In the genomic region with DNA sequence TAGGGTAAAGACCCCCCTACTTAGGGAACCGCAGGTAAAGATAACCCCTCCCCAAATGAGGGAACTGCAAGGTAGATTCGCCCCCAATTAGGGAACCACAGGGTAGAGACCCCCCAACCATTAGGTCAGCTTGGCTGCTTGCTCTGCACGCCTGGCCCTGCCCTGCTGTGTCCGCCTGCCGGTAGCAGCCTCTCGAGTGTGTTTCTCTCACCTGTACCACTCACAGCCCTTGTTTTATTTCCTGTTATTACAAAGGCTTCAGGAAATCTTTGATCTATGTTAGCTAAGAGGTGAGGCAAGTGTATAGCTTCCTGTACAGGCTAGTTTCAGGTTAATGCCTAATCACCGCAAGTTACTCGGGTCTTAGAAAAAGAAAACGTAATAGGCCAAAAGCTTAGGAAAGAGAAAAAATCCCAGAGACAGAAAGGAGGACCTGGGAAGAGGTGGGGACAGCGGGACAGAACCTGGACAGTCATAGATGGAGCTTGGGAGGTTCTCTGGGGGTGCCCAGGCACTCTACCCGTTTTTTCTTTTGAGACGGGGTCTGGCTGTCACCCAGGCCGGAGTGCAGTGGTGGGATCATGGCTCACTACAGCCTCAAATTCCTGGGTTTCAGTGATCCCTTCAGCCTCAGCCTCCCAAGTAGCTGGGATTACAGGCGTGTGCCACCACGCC, we compare ENCODE assay signal across 17 cellular contexts. TPM values are rescaled to one million over a fixed set of nuclear protein-coding genes. Genes with fewer than 3 reads are reported as not detected.
DNase-seq lines count a peak whose midpoint lies in the region; ATAC-seq, FAIRE-seq and TF ChIP-seq lines count a peak whose summit lies in the region.
"Had no signal": no experiment of that assay in that cellular context is flagged by ENCODE, and none has a peak within 500 bp of the region (broad histone marks: within the 10 kb centered on the region; RNA-seq: fewer than 3 reads in every experiment).

No MANE protein-coding gene starts in this region.

- no peak for FAIRE-seq in GM12891 (lab: Jason Lieb, UNC)
- FAIRE-seq: endothelial cell of umbilical vein, TTC549 had no signal

- H3K9me3 ChIP-seq in lung (ENCODE audit: control insufficient read depth in 2 of 2, insufficient read depth in 1 of 2, low read length in 1 of 2), result no peaks in the 10 kb centered on the region
- H3K9me3 ChIP-seq: prostate gland had no signal

- no peaks in the 10 kb centered on the region for H3K27me3 ChIP-seq in lung (ENCODE audit: control insufficient read depth, insufficient read depth)
- H3K27me3 ChIP-seq: hepatocyte had no signal

- H3K27ac ChIP-seq in lung (ENCODE audit: low read depth in 1 of 2, low read length in 1 of 2), result peak overlapping the region in 1 of 2 donors; percentile 44
- H3K27ac ChIP-seq: hepatocyte, prostate gland had no signal

- TF ChIP-seq POLR2A in GM12891 (IDR thresholded peaks at IDR 0.05; ENCODE audit: low read depth, low read length), result no peak

- ATAC-seq in lung (ENCODE audit: insufficient read depth, low FRiP score) (peak; percentile 63), HG03460 (IDR thresholded peaks at IDR 0.05; ENCODE audit: unreplicated experiment) (no peak), GM18867 (IDR thresholded peaks at IDR 0.05; ENCODE audit: unreplicated experiment) (no peak)
- ATAC-seq: PC-3 had no signal

- WGBS in lung, 2 donors, result 73 to 76% methylated on average over 15 of the region's 15 CpGs

- no peak for TF ChIP-seq CTCF in lung (IDR thresholded peaks at IDR 0.05; ENCODE audit: control extremely low read depth, extremely low read depth)

- DNase-seq in stimulated activated CD8-positive, alpha-beta memory T cell treated with anti-CD3 and anti-CD28 coated beads, Interleukin-12 subunit alpha, Interleukin-12 subunit beta, amount 100 ng/mL, for 1 hour (ENCODE audit: low read depth), result peak; percentile 7
- DNase-seq in stimulated activated CD8-positive, alpha-beta memory T cell treated with anti-CD3 and anti-CD28 coated beads, Interleukin-4, amount 100 ng/mL, for 48 hours, result no peak
- peak; percentile 20 for DNase-seq in activated gamma-delta T cell treated with anti-CD3 and anti-CD28 coated beads, Interleukin-2, amount 50 U/mL, for 16 hours (ENCODE audit: low read depth)
- DNase-seq in lung (ENCODE audit: low spot score), result no peak
- no peak for DNase-seq in cerebellar nuclear complex (lab: John Stamatoyannopoulos, UW)
- no peak for DNase-seq in GM12891 (ENCODE audit: insufficient read length, low spot score)
- DNase-seq: aorta, mesendoderm, NCI-H2171 treated with DMSO at 0.1 percent for 48 hours, PC-3, trophoblast cell had no signal

- H3K4me3 ChIP-seq in lung, result no peak overlapping the region
- H3K4me3 ChIP-seq: hepatocyte, prostate gland had no signal

- H3K36me3 ChIP-seq in lung (ENCODE audit: control insufficient read depth in 2 of 2, insufficient read depth in 2 of 2, low read length in 2 of 2), result peaks cover 46 to 74% of the 10 kb centered on the region in 2 donors

- H3K4me1 ChIP-seq in lung (ENCODE audit: control insufficient read depth in 2 of 2, insufficient read depth in 2 of 2, low read length in 2 of 2), result no peaks in the 10 kb centered on the region
- H3K4me1 ChIP-seq: prostate gland had no signal

TF ChIP-seq in GM12891, 5 proteins besides CTCF, POLR2A, EP300 and RAD21:
- no peak for TF ChIP-seq PAX5 (IDR thresholded peaks at IDR 0.05; ENCODE audit: insufficient read depth, low read length, severe bottlenecking)
- no peak for TF ChIP-seq SPI1 (IDR thresholded peaks at IDR 0.05; ENCODE audit: low read depth, low read length)
- TF ChIP-seq TAF1 (IDR thresholded peaks at IDR 0.05; ENCODE audit: low read depth, low read length), result no peak
- no peak for TF ChIP-seq POU2F2 (IDR thresholded peaks at IDR 0.05; ENCODE audit: low read depth, low read length)
- TF ChIP-seq POLR2AphosphoS5 (IDR thresholded peaks at IDR 0.05; ENCODE audit: low read depth, low read length), result no peak

RNA-seq across cellular contexts. Expression of a gene that starts 23.1 kb away (rescaled TPM):
- total RNA-seq in lung, result 100 to 1,000 TPM; 164 to 187 TPM
- polyA plus RNA-seq in lung, result 100 to 1,000 TPM; 145 to 197 TPM
- 234 TPM for polyA plus RNA-seq in GM12891 (2012; ENCODE audit: low read depth, missing spikeins)

RNA-seq across cellular contexts. Expression of a gene that starts 31.3 kb away (rescaled TPM):
- total RNA-seq in lung, result 10 to 100 TPM in 1 of 2 donors, 1 to 10 TPM in 1; 3.3 to 19.0 TPM
- 10 to 100 TPM in 1 of 2 donors, 1 to 10 TPM in 1; 9.6 to 17.4 TPM for polyA plus RNA-seq in lung
- 35.3 TPM for polyA plus RNA-seq in GM12891 (2012; ENCODE audit: low read depth, missing spikeins)

RNA-seq across cellular contexts. Expression of a gene that starts 36.7 kb away (rescaled TPM):
- 10 to 100 TPM; 15.0 to 51.8 TPM for total RNA-seq in lung
- polyA plus RNA-seq in lung, result 10 to 100 TPM; 43.2 to 61.4 TPM
- 87.1 TPM for polyA plus RNA-seq in GM12891 (2012; ENCODE audit: low read depth, missing spikeins)

RNA-seq across cellular contexts. Expression of a gene that starts 40.4 kb away (rescaled TPM):
- total RNA-seq in lung, result 1 to 10 TPM in 1 of 2 donors, under 1 TPM in 1; 0.64 to 4.1 TPM
- polyA plus RNA-seq in lung, result 1 to 10 TPM in 1 of 2 donors, under 1 TPM in 1; 0.93 to 1.3 TPM
- polyA plus RNA-seq in GM12891 (2012; ENCODE audit: low read depth, missing spikeins), result 18.1 TPM
- total RNA-seq: endothelial cell of umbilical vein had no signal

RNA-seq across cellular contexts. Expression of a gene that starts 51.9 kb away (rescaled TPM):
- 10 to 100 TPM; 44.0 to 85.7 TPM for total RNA-seq in lung
- 10 to 100 TPM; 32.8 to 46.5 TPM for polyA plus RNA-seq in lung
- 76.2 TPM for polyA plus RNA-seq in GM12891 (2012; ENCODE audit: low read depth, missing spikeins)

Comparison
In these comparisons a context has a peak if more than half of its experiments do, and no peak if none do; other contexts are left out.
1. DNase-seq: peak in stimulated activated CD8-positive, alpha-beta memory T cell treated with anti-CD3 and anti-CD28 coated beads, Interleukin-12 subunit alpha, Interleukin-12 subunit beta, amount 100 ng/mL, for 1 hour (single experiment) and activated gamma-delta T cell treated with anti-CD3 and anti-CD28 coated beads, Interleukin-2, amount 50 U/mL, for 16 hours (single experiment); none in stimulated activated CD8-positive, alpha-beta memory T cell treated with anti-CD3 and anti-CD28 coated beads, Interleukin-4, amount 100 ng/mL, for 48 hours (single experiment), lung (single experiment), cerebellar nuclear complex (0 of 2) and GM12891 (single experiment).